Comparison of ENCODE assay signal across 11 cellular contexts in the genomic region with DNA sequence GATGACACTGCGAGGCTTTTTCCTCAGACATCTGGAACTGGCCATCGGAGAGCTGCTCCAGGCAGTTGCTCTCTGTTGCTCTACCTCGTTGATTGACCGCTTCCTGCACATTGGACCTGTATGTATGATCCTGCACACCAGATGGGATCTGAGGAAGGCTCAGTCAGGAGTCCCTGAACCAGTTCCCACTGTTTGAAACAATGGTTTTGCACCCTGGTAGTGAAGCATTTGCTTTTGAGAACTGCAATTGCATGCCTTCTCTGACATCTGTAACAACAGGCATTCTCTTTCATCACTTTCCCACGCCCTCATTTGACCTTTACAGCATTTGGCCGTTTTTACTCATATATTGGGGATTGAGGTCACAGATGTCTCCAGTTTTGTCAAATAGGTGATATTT.
A peak's percentile ranks its signal among the peaks of the same experiment; 100 is the strongest.
DNase-seq lines count a peak whose midpoint lies in the region; ATAC-seq and TF ChIP-seq lines count a peak whose summit lies in the region.
"Had no signal": no experiment of that assay in that cellular context is flagged by ENCODE, and none has a peak within 500 bp of the region (broad histone marks: within the 10 kb centered on the region; RNA-seq: fewer than 3 reads in every experiment).

No MANE protein-coding gene starts in this region.

- no peaks in the 10 kb centered on the region for H3K27me3 Mint-ChIP-seq in activated T-cell treated with anti-CD3 and anti-CD28 coated beads, Interleukin-2, amount 50 U/mL, for 24 hours
- H3K27me3 Mint-ChIP-seq in endothelial cell (ENCODE audit: unreplicated experiment) = peaks cover 5% of the 10 kb centered on the region

- 64 to 78% (median 71%) methylated on average over 6 of the region's 6 CpGs for WGBS in spleen, 5 donors

- peaks cover 63% of the 10 kb centered on the region for H3K4me1 Mint-ChIP-seq in activated T-cell treated with anti-CD3 and anti-CD28 coated beads, Interleukin-2, amount 50 U/mL, for 24 hours (ENCODE audit: low read depth)
- H3K4me1 Mint-ChIP-seq in endothelial cell (ENCODE audit: unreplicated experiment) = peaks cover 53% of the 10 kb centered on the region

- H3K36me3 ChIP-seq in spleen = peaks cover 0 to 4% (median 0%) of the 10 kb centered on the region in 6 donors
- H3K36me3 ChIP-seq: HAP-1 had no signal

- peak overlapping the region; percentile 39 for H3K4me3 Mint-ChIP-seq in activated T-cell treated with anti-CD3 and anti-CD28 coated beads, Interleukin-2, amount 50 U/mL, for 24 hours
- H3K4me3 Mint-ChIP-seq in endothelial cell (ENCODE audit: unreplicated experiment) = peak overlapping the region; percentile 67

- H3K27ac Mint-ChIP-seq in activated T-cell treated with anti-CD3 and anti-CD28 coated beads, Interleukin-2, amount 50 U/mL, for 24 hours = peak overlapping the region; percentile 84
- peak overlapping the region; percentile 95 for H3K27ac Mint-ChIP-seq in endothelial cell (ENCODE audit: unreplicated experiment)

- peaks cover 14 to 92% (median 49%) of the 10 kb centered on the region in 6 donors for H3K4me1 ChIP-seq in spleen

- intact Hi-C loops in spleen (cut with DNase I; ENCODE audit: low total_unique reads) = no loop called here

- no peaks in the 10 kb centered on the region for H3K9me3 ChIP-seq in spleen
- H3K9me3 ChIP-seq: HAP-1 had no signal

- TF ChIP-seq POLR2A in NB4 (IDR thresholded peaks at IDR 0.05; ENCODE audit: extremely low read depth, insufficient read length) = no peak
- no peak for TF ChIP-seq POLR2A in spleen (IDR thresholded peaks at IDR 0.05)

- H3K4me3 ChIP-seq in NB4 (ENCODE audit: low read depth, low read length) (no peak overlapping the region), spleen (no peak overlapping the region)
- H3K4me3 ChIP-seq: HAP-1 had no signal

- no peak for DNase-seq in activated T-cell treated with anti-CD3 and anti-CD28 coated beads, Interleukin-2, amount 50 U/mL, for 24 hours
- no peak for DNase-seq in activated T-cell treated with anti-CD3 and anti-CD28 coated beads, Interleukin-2, amount 50 U/mL, for 48 hours
- DNase-seq in NB4 (ENCODE audit: low read depth) = peak; percentile 87
- DNase-seq in endothelial cell (ENCODE audit: low spot score) = no peak
- no peak for DNase-seq in spleen
- DNase-seq: NCI-H510A, right cardiac atrium had no signal

- H3K9me3 Mint-ChIP-seq in activated T-cell treated with anti-CD3 and anti-CD28 coated beads, Interleukin-2, amount 50 U/mL, for 24 hours = no peaks in the 10 kb centered on the region
- no peaks in the 10 kb centered on the region for H3K9me3 Mint-ChIP-seq in endothelial cell (ENCODE audit: unreplicated experiment)

- no peaks in the 10 kb centered on the region for H3K36me3 Mint-ChIP-seq in activated T-cell treated with anti-CD3 and anti-CD28 coated beads, Interleukin-2, amount 50 U/mL, for 24 hours (ENCODE audit: low read depth)
- H3K36me3 Mint-ChIP-seq in endothelial cell (ENCODE audit: low read depth, unreplicated experiment) = peaks cover 17% of the 10 kb centered on the region

- no peaks in the 10 kb centered on the region for H3K27me3 ChIP-seq in spleen (replicated peaks in 1 of 7)

- no peak for ATAC-seq in GM18858 (IDR thresholded peaks at IDR 0.05; ENCODE audit: unreplicated experiment)
- no peak for ATAC-seq in HG02678 (IDR thresholded peaks at IDR 0.05; ENCODE audit: unreplicated experiment)
- no peak for ATAC-seq in HG03196 (IDR thresholded peaks at IDR 0.05; ENCODE audit: unreplicated experiment)
- ATAC-seq: right cardiac atrium had no signal

- peak overlapping the region in 5 of 8 donors; percentile 10 to 85 (median 40) for H3K27ac ChIP-seq in spleen

- no peak for TF ChIP-seq CTCF in NB4 (IDR thresholded peaks at IDR 0.05; ENCODE audit: low read depth, low read length)
- TF ChIP-seq CTCF in endothelial cell (IDR thresholded peaks at IDR 0.05; ENCODE audit: unreplicated experiment) = no peak
- TF ChIP-seq CTCF in spleen (IDR thresholded peaks at IDR 0.05 in 8 of 11, conservative IDR thresholded peaks at IDR 0.05 in 3 of 11) = no peak
